Comparison of ENCODE assay signal across 8 cellular contexts in the genomic region with DNA sequence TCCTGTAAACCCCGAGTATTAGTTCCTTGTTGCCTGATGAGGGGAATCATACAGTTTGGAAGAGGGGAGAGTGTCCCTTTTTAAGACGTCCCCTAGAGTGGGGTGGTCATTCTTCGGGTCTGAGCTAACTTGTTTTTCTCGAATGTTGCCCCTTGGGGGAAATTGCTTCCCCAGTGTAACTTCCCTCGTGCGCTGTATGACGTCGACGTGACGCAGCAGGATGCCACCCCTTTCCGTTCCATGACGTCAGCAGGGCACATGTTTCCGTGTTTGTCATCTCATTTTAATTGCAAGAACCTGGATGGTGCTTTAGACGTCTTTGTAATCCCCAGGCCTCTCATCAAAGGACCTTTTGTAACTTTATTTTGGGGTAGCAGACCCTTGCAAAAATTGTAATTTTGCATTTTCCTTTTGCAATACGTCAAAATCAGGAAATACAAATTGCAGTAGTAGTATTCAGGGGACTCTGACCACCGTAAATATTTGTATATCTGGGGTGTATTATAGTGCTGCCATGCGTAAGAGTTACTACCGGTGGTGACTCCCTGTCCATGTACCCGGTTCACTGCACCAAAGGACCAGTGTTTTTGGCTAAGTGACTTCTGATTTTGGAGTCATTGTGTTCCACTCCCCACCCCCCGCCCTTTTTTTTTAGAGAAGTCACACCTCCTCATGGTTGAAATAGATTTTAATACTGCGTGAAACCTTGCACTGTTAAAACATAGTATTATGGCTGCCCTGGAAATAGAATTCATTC. TPM values are rescaled to one million over a fixed set of nuclear protein-coding genes. Genes with fewer than 3 reads are reported as not detected.
DNase-seq lines count a peak whose midpoint lies in the region; ATAC-seq and TF ChIP-seq lines count a peak whose summit lies in the region.

No MANE protein-coding gene starts in this region.

- DNase-seq in ELF-1 (ENCODE audit: low read depth, low spot score) = peak; percentile 41
- peak; percentile 72 for DNase-seq in NCI-H2171 (lab: John Stamatoyannopoulos, UW)
- DNase-seq in activated CD4-positive, CD25-positive, alpha-beta regulatory T cell treated with anti-CD3 and anti-CD28 coated beads, Interleukin-2, amount 50 U/mL, for 72 hours = peak; percentile 79
- peak; percentile 94 for DNase-seq in central memory CD4-positive, alpha-beta T cell
- DNase-seq in kidney epithelial cell (ENCODE audit: low read depth) = no peak
- peak; percentile 68 to 79 for DNase-seq in stimulated activated CD4-positive, alpha-beta T cell treated with anti-CD3 and anti-CD28 coated beads, Interleukin-1b, Interleukin-23, amount 100 ng/mL, for 1 hour (ENCODE audit: low read depth in 2 of 2)

- no peaks in the 10 kb centered on the region for H3K36me3 ChIP-seq in kidney epithelial cell (ENCODE audit: control insufficient read depth, insufficient read depth, low read length)

- TF ChIP-seq CTCF in kidney epithelial cell (IDR thresholded peaks at IDR 0.05; ENCODE audit: insufficient read depth, low read length, poor library complexity, severe bottlenecking) = no peak

- peak overlapping the region; percentile 85 for H3K4me3 ChIP-seq in kidney epithelial cell (ENCODE audit: low read depth, low read length)

- H3K27me3 ChIP-seq in kidney epithelial cell (ENCODE audit: control insufficient read depth, insufficient read depth, low read length) = no peaks in the 10 kb centered on the region

- peak; percentile 19 for ATAC-seq in HG02588 (IDR thresholded peaks at IDR 0.05; ENCODE audit: unreplicated experiment)
- ATAC-seq in HG02884 (IDR thresholded peaks at IDR 0.05; ENCODE audit: unreplicated experiment) = no peak

RNA-seq across cellular contexts. Expression of a gene that starts 0.7 kb away (rescaled TPM):
- total RNA-seq in kidney epithelial cell = 35.3 and 46.3 TPM in 2 replicates

RNA-seq across cellular contexts. Expression of a gene that starts 1.1 kb away (rescaled TPM):
- 1.8 and 4.2 TPM in 2 replicates for total RNA-seq in kidney epithelial cell
